In genomic region chr12:103495158-103495782, GRCh38 we compare ENCODE assay signal across 8 cellular contexts. TPM values are rescaled to one million over a fixed set of nuclear protein-coding genes. Genes with fewer than 3 reads are reported as not detected.
DNase-seq lines count a peak whose midpoint lies in the region; TF ChIP-seq lines count a peak whose summit lies in the region.

No MANE protein-coding gene starts in this region.

- DNase-seq in ELF-1 (ENCODE audit: low read depth, low spot score) (peak; percentile 63), HEK293T (ENCODE audit: extremely low spot score) (peak; percentile 36), NCI-H2029 (lab: John Stamatoyannopoulos, UW) (peak; percentile 63), neural progenitor cell (ENCODE audit: low spot score) (peak; percentile 89), HFFc6 (no peak), AG08396 (ENCODE audit: low spot score) (no peak)
- DNase-seq in activated CD4-positive, alpha-beta memory T cell treated with anti-CD3 and anti-CD28 coated beads, Interleukin-2, amount 10 ng/mL, durations not matched to agents 7 days and 5 days, result peak; percentile 33

- no peaks in the 10 kb centered on the region for H3K27me3 ChIP-seq in endocrine pancreas (ENCODE audit: control insufficient read depth, insufficient read depth, low read length)
- H3K27me3 ChIP-seq in neural progenitor cell, result peaks cover 4% of the 10 kb centered on the region

- H3K9me3 Mint-ChIP-seq in activated CD4-positive, alpha-beta memory T cell treated with anti-CD3 and anti-CD28 coated beads, Interleukin-2, amount 10 ng/mL, durations not matched to agents 7 days and 5 days, result peaks cover 3% of the 10 kb centered on the region
- peaks cover 13% of the 10 kb centered on the region for H3K9me3 Mint-ChIP-seq in neural progenitor cell
- H3K9me3 Mint-ChIP-seq in HFFc6, result no peaks in the 10 kb centered on the region

- H3K4me3 Mint-ChIP-seq in activated CD4-positive, alpha-beta memory T cell treated with anti-CD3 and anti-CD28 coated beads, Interleukin-2, amount 10 ng/mL, durations not matched to agents 7 days and 5 days, result peak overlapping the region; percentile 37
- peak overlapping the region; percentile 84 for H3K4me3 Mint-ChIP-seq in neural progenitor cell
- H3K4me3 Mint-ChIP-seq in HFFc6, result no peak overlapping the region

- peak overlapping the region; percentile 89 for H3K4me2 ChIP-seq in neural progenitor cell

- POLR2A ChIA-PET in HEK293T (lab: Yijun Ruan, JAX), result no interaction called here
- POLR2A ChIA-PET in activated CD4-positive, alpha-beta memory T cell treated with anti-CD3 and anti-CD28 coated beads, Interleukin-2, amount 10 ng/mL, durations not matched to agents 7 days and 5 days (lab: Charles Lee), result no interaction called here

- H3K36me3 ChIP-seq in endocrine pancreas (ENCODE audit: control insufficient read depth, insufficient read depth, low read length) (no peaks in the 10 kb centered on the region), neural progenitor cell (no peaks in the 10 kb centered on the region)

- no peak overlapping the region for H3K4me3 ChIP-seq in endocrine pancreas (ENCODE audit: control insufficient read depth, insufficient read depth, low read length)
- H3K4me3 ChIP-seq in neural progenitor cell, result peak overlapping the region; percentile 71

- peaks cover 40% of the 10 kb centered on the region for H3K27me3 Mint-ChIP-seq in activated CD4-positive, alpha-beta memory T cell treated with anti-CD3 and anti-CD28 coated beads, Interleukin-2, amount 10 ng/mL, durations not matched to agents 7 days and 5 days
- H3K27me3 Mint-ChIP-seq in neural progenitor cell (ENCODE audit: insufficient read depth, low read depth) (peaks cover 23% of the 10 kb centered on the region), HFFc6 (ENCODE audit: insufficient read depth) (peaks cover 8% of the 10 kb centered on the region)

- H3K27ac ChIP-seq in neural progenitor cell, result no peak overlapping the region

- no peaks in the 10 kb centered on the region for H3K36me3 Mint-ChIP-seq in activated CD4-positive, alpha-beta memory T cell treated with anti-CD3 and anti-CD28 coated beads, Interleukin-2, amount 10 ng/mL, durations not matched to agents 7 days and 5 days (ENCODE audit: low read depth)
- H3K36me3 Mint-ChIP-seq in neural progenitor cell (no peaks in the 10 kb centered on the region), HFFc6 (ENCODE audit: low read depth) (no peaks in the 10 kb centered on the region)

- H3K9ac ChIP-seq in endocrine pancreas (ENCODE audit: control insufficient read depth, insufficient read depth, low read length) (peak overlapping the region; percentile 65), neural progenitor cell (no peak overlapping the region)

- H4K20me1 ChIP-seq in neural progenitor cell (ENCODE audit: low read depth), result no peaks in the 10 kb centered on the region

- H3K9me3 ChIP-seq in endocrine pancreas (ENCODE audit: control insufficient read depth, low read length), result no peaks in the 10 kb centered on the region
- no peaks in the 10 kb centered on the region for H3K9me3 ChIP-seq in neural progenitor cell (ENCODE audit: low read depth)

- peaks cover 17% of the 10 kb centered on the region for H3K4me1 Mint-ChIP-seq in activated CD4-positive, alpha-beta memory T cell treated with anti-CD3 and anti-CD28 coated beads, Interleukin-2, amount 10 ng/mL, durations not matched to agents 7 days and 5 days
- H3K4me1 Mint-ChIP-seq in neural progenitor cell, result peaks cover 25% of the 10 kb centered on the region
- H3K4me1 Mint-ChIP-seq in HFFc6 (ENCODE audit: low read depth), result no peaks in the 10 kb centered on the region

- no peaks in the 10 kb centered on the region for H3K79me2 ChIP-seq in neural progenitor cell (ENCODE audit: low read depth)

- no peaks in the 10 kb centered on the region for H3K4me1 ChIP-seq in endocrine pancreas (ENCODE audit: control insufficient read depth, insufficient read depth, low read length)
- H3K4me1 ChIP-seq in neural progenitor cell, result peaks cover 19% of the 10 kb centered on the region

- peak overlapping the region; percentile 87 for H2AFZ ChIP-seq in neural progenitor cell (replicated peaks)

- H3K27ac Mint-ChIP-seq in activated CD4-positive, alpha-beta memory T cell treated with anti-CD3 and anti-CD28 coated beads, Interleukin-2, amount 10 ng/mL, durations not matched to agents 7 days and 5 days, result no peak overlapping the region
- peak overlapping the region; percentile 76 for H3K27ac Mint-ChIP-seq in neural progenitor cell
- H3K27ac Mint-ChIP-seq in HFFc6, result no peak overlapping the region

- H3F3A ChIP-seq in neural progenitor cell (ENCODE audit: low read depth), result peaks cover 33% of the 10 kb centered on the region

- CTCF ChIA-PET in HEK293T (lab: Yijun Ruan, JAX), result interaction anchor here (0.8 kb wide), 1 partner anchor 320 kb away, joined by 3 read pairs; no protein-coding TSS in a partner anchor
- CTCF ChIA-PET in activated CD4-positive, alpha-beta memory T cell treated with anti-CD3 and anti-CD28 coated beads, Interleukin-2, amount 10 ng/mL, durations not matched to agents 7 days and 5 days (lab: Charles Lee), result interaction anchor here (0.7 to 2.9 kb wide), 3 partner anchors 52 to 547 kb away, joined by 3 to 13 read pairs (median 4); no protein-coding TSS in a partner anchor

- no peak for TF ChIP-seq CTCF in neural progenitor cell (IDR thresholded peaks at IDR 0.05)
- TF ChIP-seq CTCF in HFFc6 (IDR thresholded peaks at IDR 0.05), result no peak

TF ChIP-seq in HEK293T, 16 proteins besides CTCF, POLR2A, EP300 and RAD21:
- no peak for TF ChIP-seq HDGF (IDR thresholded peaks at IDR 0.05; ENCODE audit: borderline replicate concordance)
- no peak for TF ChIP-seq L3MBTL2 (conservative IDR thresholded peaks at IDR 0.05)
- no peak for TF ChIP-seq FOXM1 (IDR thresholded peaks at IDR 0.05; ENCODE audit: borderline replicate concordance)
- TF ChIP-seq NFRKB (IDR thresholded peaks at IDR 0.05), result no peak
- TF ChIP-seq ELF4 (IDR thresholded peaks at IDR 0.05), result no peak
- TF ChIP-seq BHLHE40 (IDR thresholded peaks at IDR 0.05; ENCODE audit: borderline replicate concordance), result no peak
- TF ChIP-seq TARDBP (IDR thresholded peaks at IDR 0.05), result no peak
- no peak for TF ChIP-seq CTBP1 (IDR thresholded peaks at IDR 0.05; ENCODE audit: borderline replicate concordance)
- no peak for TF ChIP-seq FOXA1 (IDR thresholded peaks at IDR 0.05)
- TF ChIP-seq, protein P1, sequence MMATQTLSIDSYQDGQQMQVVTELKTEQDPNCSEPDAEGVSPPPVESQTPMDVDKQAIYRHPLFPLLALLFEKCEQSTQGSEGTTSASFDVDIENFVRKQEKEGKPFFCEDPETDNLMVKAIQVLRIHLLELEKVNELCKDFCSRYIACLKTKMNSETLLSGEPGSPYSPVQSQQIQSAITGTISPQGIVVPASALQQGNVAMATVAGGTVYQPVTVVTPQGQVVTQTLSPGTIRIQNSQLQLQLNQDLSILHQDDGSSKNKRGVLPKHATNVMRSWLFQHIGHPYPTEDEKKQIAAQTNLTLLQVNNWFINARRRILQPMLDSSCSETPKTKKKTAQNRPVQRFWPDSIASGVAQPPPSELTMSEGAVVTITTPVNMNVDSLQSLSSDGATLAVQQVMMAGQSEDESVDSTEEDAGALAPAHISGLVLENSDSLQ (IDR thresholded peaks at IDR 0.05), result no peak
- no peak for TF ChIP-seq ARNT (IDR thresholded peaks at IDR 0.05)
- no peak for TF ChIP-seq ZNF384 (IDR thresholded peaks at IDR 0.05)
- TF ChIP-seq SP1 (IDR thresholded peaks at IDR 0.05), result no peak
- TF ChIP-seq SUZ12 (IDR thresholded peaks at IDR 0.05), result no peak
- TF ChIP-seq FOXK2 (IDR thresholded peaks at IDR 0.05), result no peak
- TF ChIP-seq LEF1 (IDR thresholded peaks at IDR 0.05; ENCODE audit: borderline replicate concordance), result no peak

RNA-seq across cellular contexts. Expression of gene C12orf42, which starts 0.5 kb away (rescaled TPM):
- total RNA-seq in activated CD4-positive, alpha-beta memory T cell treated with anti-CD3 and anti-CD28 coated beads, Interleukin-2, amount 10 ng/mL, durations not matched to agents 7 days and 5 days, result under 1 TPM; 0.25 to 0.48 TPM
- total RNA-seq in neural progenitor cell (ENCODE audit: low replicate concordance), result 0.56 and 1.1 TPM in 2 replicates
- total RNA-seq in HFFc6 (2021; fragmentation: NEBNext Ultra II Directional; extraction: Animal tissue kit (Norgen Biotek cat#: 25700)), result not detected

Comparison
In these comparisons a context has a peak if more than half of its experiments do, and no peak if none do; other contexts are left out.
1. DNase-seq: peak in ELF-1 (single experiment), HEK293T (single experiment), NCI-H2029 (single experiment), activated CD4-positive, alpha-beta memory T cell treated with anti-CD3 and anti-CD28 coated beads, Interleukin-2, amount 10 ng/mL, durations not matched to agents 7 days and 5 days (single experiment) and neural progenitor cell (single experiment); none in HFFc6 (single experiment) and AG08396 (single experiment).